16 cellular contexts compared by ENCODE assay signal in genomic region chr16:88741368-88741767, GRCh38. TPM values are rescaled to one million over a fixed set of nuclear protein-coding genes. Genes with fewer than 3 reads are reported as not detected.
DNase-seq lines count a peak whose midpoint lies in the region; ATAC-seq and TF ChIP-seq lines count a peak whose summit lies in the region.
"Had no signal": no experiment of that assay in that cellular context is flagged by ENCODE, and none has a peak within 500 bp of the region (broad histone marks: within the 10 kb centered on the region; RNA-seq: fewer than 3 reads in every experiment).

No MANE protein-coding gene starts in this region.

- H3K36me3 Mint-ChIP-seq in Calu3 (ENCODE audit: insufficient read depth, unreplicated experiment) (peaks cover 41% of the 10 kb centered on the region), neural progenitor cell (no peaks in the 10 kb centered on the region)
- H3K36me3 Mint-ChIP-seq in CD8-positive, alpha-beta T cell = peaks cover 6% of the 10 kb centered on the region

- TF ChIP-seq CTCF in Calu3 (IDR thresholded peaks at IDR 0.05; ENCODE audit: unreplicated experiment) (no peak), neural progenitor cell (IDR thresholded peaks at IDR 0.05) (no peak), dorsolateral prefrontal cortex (IDR thresholded peaks at IDR 0.05 in 54 of 56, conservative IDR thresholded peaks at IDR 0.05 in 2 of 56; ENCODE audit: low read depth in 1 of 56, partially characterized antibody in 56 of 56) (no peak)
- TF ChIP-seq CTCF in CD8-positive, alpha-beta T cell (IDR thresholded peaks at IDR 0.05) = no peak

- no peaks in the 10 kb centered on the region for H3K79me2 ChIP-seq in neural progenitor cell (ENCODE audit: low read depth)

- H2AFZ ChIP-seq in neural progenitor cell (replicated peaks) = no peak overlapping the region
- H2AFZ ChIP-seq: GM23248 had no signal

- H3K36me3 ChIP-seq in BLaER1 = peaks cover 62% of the 10 kb centered on the region
- no peaks in the 10 kb centered on the region for H3K36me3 ChIP-seq in SJCRH30
- no peaks in the 10 kb centered on the region for H3K36me3 ChIP-seq in neural progenitor cell
- no peaks in the 10 kb centered on the region for H3K36me3 ChIP-seq in CD8-positive, alpha-beta T cell (ENCODE audit: insufficient read depth, low read length)

- H3K4me3 Mint-ChIP-seq in Calu3 (ENCODE audit: low read depth, unreplicated experiment) = no peak overlapping the region
- no peak overlapping the region for H3K4me3 Mint-ChIP-seq in neural progenitor cell
- H3K4me3 Mint-ChIP-seq in CD8-positive, alpha-beta T cell = no peak overlapping the region
- H3K4me3 Mint-ChIP-seq: B cell; CD4-positive, alpha-beta T cell had no signal

- no peaks in the 10 kb centered on the region for H3K27me3 ChIP-seq in BLaER1
- H3K27me3 ChIP-seq in SJCRH30 = no peaks in the 10 kb centered on the region
- no peaks in the 10 kb centered on the region for H3K27me3 ChIP-seq in neural progenitor cell
- H3K27me3 ChIP-seq in CD8-positive, alpha-beta T cell (ENCODE audit: insufficient read depth, low read length) = no peaks in the 10 kb centered on the region
- H3K27me3 ChIP-seq in dorsolateral prefrontal cortex = no peaks in the 10 kb centered on the region

- H4K20me1 ChIP-seq in BLaER1 = peaks cover 98% of the 10 kb centered on the region
- no peaks in the 10 kb centered on the region for H4K20me1 ChIP-seq in neural progenitor cell (ENCODE audit: low read depth)

- H3K4me1 ChIP-seq in BLaER1 = peaks cover 94% of the 10 kb centered on the region
- H3K4me1 ChIP-seq in SJCRH30 = peaks cover 44% of the 10 kb centered on the region
- H3K4me1 ChIP-seq in neural progenitor cell = peaks cover 10% of the 10 kb centered on the region
- peaks cover 37% of the 10 kb centered on the region for H3K4me1 ChIP-seq in CD8-positive, alpha-beta T cell (ENCODE audit: insufficient read depth, low read length)
- H3K4me1 ChIP-seq: HAP-1 had no signal

- H3F3A ChIP-seq in neural progenitor cell (ENCODE audit: low read depth) = peaks cover 6% of the 10 kb centered on the region

- ATAC-seq in CD8-positive, alpha-beta T cell = no peak

- no peaks in the 10 kb centered on the region for H3K27me3 Mint-ChIP-seq in Calu3 (ENCODE audit: unreplicated experiment)
- peaks cover 4% of the 10 kb centered on the region for H3K27me3 Mint-ChIP-seq in neural progenitor cell (ENCODE audit: insufficient read depth, low read depth)
- H3K27me3 Mint-ChIP-seq in CD8-positive, alpha-beta T cell (ENCODE audit: low read depth) = no peaks in the 10 kb centered on the region
- H3K27me3 Mint-ChIP-seq: B cell; CD4-positive, alpha-beta T cell had no signal

- no peaks in the 10 kb centered on the region for H3K9me3 Mint-ChIP-seq in Calu3 (ENCODE audit: low read depth, unreplicated experiment)
- no peaks in the 10 kb centered on the region for H3K9me3 Mint-ChIP-seq in neural progenitor cell
- H3K9me3 Mint-ChIP-seq in CD8-positive, alpha-beta T cell = no peaks in the 10 kb centered on the region
- H3K9me3 Mint-ChIP-seq: CD4-positive, alpha-beta T cell had no signal

- no peak overlapping the region for H3K4me2 ChIP-seq in BLaER1
- no peak overlapping the region for H3K4me2 ChIP-seq in neural progenitor cell

- DNase-seq in Calu3 (no peak), SJCRH30 (no peak), neural progenitor cell (ENCODE audit: low spot score) (no peak), DMS153 (lab: John Stamatoyannopoulos, UW) (no peak), NCI-H774 (lab: John Stamatoyannopoulos, UW) (no peak), dorsolateral prefrontal cortex (no peak)
- no peak for DNase-seq in CD8-positive, alpha-beta T cell
- DNase-seq: C1 segment of cervical spinal cord; CD4-positive, alpha-beta T cell; DMS 273 treated with DMSO at 0.1 percent for 48 hours; GM23248 had no signal

- CTCF ChIA-PET in Calu3 (lab: Charles Lee) = no interaction called here
- CTCF ChIA-PET in CD8-positive, alpha-beta T cell (lab: Charles Lee) = interaction anchor here (1.0 to 1.3 kb wide), 2 partner anchors 12 to 39 kb away, joined by 3 to 6 read pairs; no protein-coding TSS in a partner anchor

- H3K9me3 ChIP-seq in BLaER1 (no peaks in the 10 kb centered on the region), SJCRH30 (replicated peaks) (no peaks in the 10 kb centered on the region), neural progenitor cell (ENCODE audit: low read depth) (no peaks in the 10 kb centered on the region)
- H3K9me3 ChIP-seq in CD8-positive, alpha-beta T cell (ENCODE audit: low read length) = no peaks in the 10 kb centered on the region
- H3K9me3 ChIP-seq: HAP-1 had no signal

- peaks cover 8% of the 10 kb centered on the region for H3K4me1 Mint-ChIP-seq in Calu3 (ENCODE audit: low read depth, unreplicated experiment)
- peaks cover 2% of the 10 kb centered on the region for H3K4me1 Mint-ChIP-seq in neural progenitor cell
- H3K4me1 Mint-ChIP-seq in CD8-positive, alpha-beta T cell (ENCODE audit: low read depth) = peaks cover 23% of the 10 kb centered on the region

- POLR2A ChIA-PET in CD8-positive, alpha-beta T cell (lab: Charles Lee) = no interaction called here

- H3K4me3 ChIP-seq in BLaER1 (no peak overlapping the region), SJCRH30 (no peak overlapping the region), neural progenitor cell (no peak overlapping the region), dorsolateral prefrontal cortex (no peak overlapping the region)
- no peak overlapping the region for H3K4me3 ChIP-seq in CD8-positive, alpha-beta T cell (ENCODE audit: low read depth, low read length)
- H3K4me3 ChIP-seq: GM23248, HAP-1 had no signal

- H3K27ac Mint-ChIP-seq in Calu3 (ENCODE audit: unreplicated experiment) (peak overlapping the region; percentile 50), neural progenitor cell (peak overlapping the region; percentile 46)
- H3K27ac Mint-ChIP-seq in CD8-positive, alpha-beta T cell = no peak overlapping the region
- H3K27ac Mint-ChIP-seq: B cell; CD4-positive, alpha-beta T cell had no signal

- H3K9ac ChIP-seq in BLaER1 = 0 out of 2 replicates have a peak overlapping the region, but pooled peaks have one; percentile 38
- H3K9ac ChIP-seq in neural progenitor cell = no peak overlapping the region
- H3K9ac ChIP-seq: GM23248 had no signal

- intact Hi-C loops in Calu3 (cut with micrococcal nuclease; ENCODE audit: unreplicated experiment) (no loop called here), dorsolateral prefrontal cortex (cut with DNase I) (no loop called here)
- intact Hi-C loops in CD8-positive, alpha-beta T cell (cut with DNase I, micrococcal nuclease) = no loop called here

- BruUV-seq in Calu3 (replicated peaks; lab: Mats Ljungman, UMichigan) = no TSS peak

- H3K27ac ChIP-seq in BLaER1 (0 out of 2 replicates have a peak overlapping the region, but pooled peaks have one; percentile 30), SJCRH30 (peak overlapping the region; percentile 93), neural progenitor cell (no peak overlapping the region), dorsolateral prefrontal cortex (no peak overlapping the region)
- no peak overlapping the region for H3K27ac ChIP-seq in CD8-positive, alpha-beta T cell (ENCODE audit: low read depth, low read length)
- H3K27ac ChIP-seq: GM23248, HL-60 had no signal

RNA-seq across cellular contexts. Expression of gene CTU2, which starts 35.1 kb away (rescaled TPM):
- total RNA-seq in Calu3 (2022) (39.5 and 49.1 TPM in 2 replicates), neural progenitor cell (ENCODE audit: low replicate concordance) (4.7 and 11.0 TPM in 2 replicates), dorsolateral prefrontal cortex (10 to 100 TPM; 14.1 to 40.3 (median 24.0) TPM)
- total RNA-seq in SJCRH30 (2014; rRNA removed; shearing (Covaris generic)) = 10.3 and 11.5 TPM in 2 replicates
- 10 to 100 TPM; 59.5 to 60.4 TPM for total RNA-seq in CD8-positive, alpha-beta T cell

RNA-seq across cellular contexts. Expression of gene RNF166, which starts 35.2 kb away (rescaled TPM):
- total RNA-seq in Calu3 (2022) (33.3 and 34.3 TPM in 2 replicates), neural progenitor cell (ENCODE audit: low replicate concordance) (11.1 and 30.1 TPM in 2 replicates), dorsolateral prefrontal cortex (10 to 100 TPM; 15.1 to 52.4 (median 24.8) TPM)
- total RNA-seq in SJCRH30 (2014; rRNA removed; shearing (Covaris generic)) = 10.4 and 10.7 TPM in 2 replicates
- total RNA-seq in CD8-positive, alpha-beta T cell = 100 to 1,000 TPM; 371 to 406 TPM

RNA-seq across cellular contexts. Expression of gene PIEZO1, which starts 43.7 kb away (rescaled TPM):
- total RNA-seq in Calu3 (2022) = 177 and 199 TPM in 2 replicates
- total RNA-seq in SJCRH30 (2014; rRNA removed; shearing (Covaris generic)) = 23.8 and 28.1 TPM in 2 replicates
- 5.5 and 26.9 TPM in 2 replicates for total RNA-seq in neural progenitor cell (ENCODE audit: low replicate concordance)
- 10 to 100 TPM; 67.4 to 70.1 TPM for total RNA-seq in CD8-positive, alpha-beta T cell
- total RNA-seq in dorsolateral prefrontal cortex = 10 to 100 TPM; 14.6 to 86.5 (median 34.6) TPM

RNA-seq across cellular contexts. Expression of gene SNAI3, which starts 55.1 kb away (rescaled TPM):
- 0.34 and 0.54 TPM in 2 replicates for total RNA-seq in Calu3 (2022)
- 0.47 and 0.56 TPM in 2 replicates for total RNA-seq in SJCRH30 (2014; rRNA removed; shearing (Covaris generic))
- total RNA-seq in neural progenitor cell (ENCODE audit: low replicate concordance) = 0.71 TPM in 1 of 2 replicates, not detected in the other
- 1 to 10 TPM; 3.1 to 3.4 TPM for total RNA-seq in CD8-positive, alpha-beta T cell
- total RNA-seq in dorsolateral prefrontal cortex = 1 to 10 TPM in 49 of 120 experiments, under 1 TPM in 62, not detected in 9; 0.26 to 2.6 (median 0.90) TPM
- total RNA-seq: A172, GM23248 had no signal

Comparison
In these comparisons a context has a peak if more than half of its experiments do, and no peak if none do; other contexts are left out.
1. H3K27ac ChIP-seq: peak in BLaER1 (single experiment) and SJCRH30 (single experiment); none in neural progenitor cell (single experiment), CD8-positive, alpha-beta T cell (single experiment) and dorsolateral prefrontal cortex (0 of 59).
2. RNA of gene RNF166, which starts 35.2 kb away (total RNA-seq): 371 to 406 TPM in CD8-positive, alpha-beta T cell; 33.3 to 34.3 TPM in Calu3, 15.1 to 52.4 TPM in dorsolateral prefrontal cortex, 11.1 to 30.1 TPM in neural progenitor cell and 10.4 to 10.7 TPM in SJCRH30; every median in the first group is over 4 times any median in the second.